21 cellular contexts compared by ENCODE assay signal in the genomic region with DNA sequence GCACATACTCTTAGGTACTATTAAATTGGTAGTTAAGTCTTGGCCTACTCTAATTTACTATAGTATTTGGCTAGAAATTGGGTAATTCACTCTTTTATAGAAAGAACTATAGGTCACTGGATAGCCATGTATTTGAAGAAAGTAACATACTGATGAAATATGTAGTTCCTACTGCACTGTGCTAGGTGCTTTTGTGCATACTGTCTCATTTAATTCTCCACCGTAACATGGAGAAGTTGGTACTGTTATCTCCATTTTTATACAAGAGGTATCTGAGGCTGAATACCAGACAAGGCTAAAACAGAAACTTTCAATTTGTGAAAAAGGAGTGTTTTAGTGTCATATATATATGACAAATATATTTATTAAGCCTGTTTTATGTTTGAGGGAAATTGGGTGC. TPM values are rescaled to one million over a fixed set of nuclear protein-coding genes. Genes with fewer than 3 reads are reported as not detected.
DNase-seq lines count a peak whose midpoint lies in the region; ATAC-seq, FAIRE-seq and TF ChIP-seq lines count a peak whose summit lies in the region.
"Had no signal": no experiment of that assay in that cellular context is flagged by ENCODE, and none has a peak within 500 bp of the region (broad histone marks: within the 10 kb centered on the region; RNA-seq: fewer than 3 reads in every experiment).

No MANE protein-coding gene starts in this region.

- H3K36me3 ChIP-seq in A673 (ENCODE audit: insufficient read depth, low read length, poor library complexity, severe bottlenecking) (no peaks in the 10 kb centered on the region), PC-3 (ENCODE audit: low read depth, low read length) (peaks cover 6% of the 10 kb centered on the region; the same call in 1 of the 2 replicates), endothelial cell of umbilical vein (ENCODE audit: control insufficient read depth in 2 of 2, extremely low read depth in 1 of 2, insufficient read depth in 2 of 2, low read length in 2 of 2) (no peaks in the 10 kb centered on the region), neural progenitor cell (no peaks in the 10 kb centered on the region), prostate gland (no peaks in the 10 kb centered on the region)
- H3K36me3 ChIP-seq: adrenal gland, neutrophil, suprapubic skin, vagina, WERI-Rb-1 had no signal

- H3K4me3 Mint-ChIP-seq in neural progenitor cell: no peak overlapping the region

- H3K4me2 ChIP-seq in PC-3 (ENCODE audit: low read length) (peak overlapping the region; percentile 31; the same call in 1 of the 2 replicates), endothelial cell of umbilical vein (ENCODE audit: insufficient read depth, low read length) (peak overlapping the region; percentile 81), neural progenitor cell (peak overlapping the region; percentile 29)

- H3K36me3 Mint-ChIP-seq in neural progenitor cell: peaks cover 8% of the 10 kb centered on the region

- peaks cover 15% of the 10 kb centered on the region for H3K9me3 Mint-ChIP-seq in neural progenitor cell

- DNase-seq in A673 (ENCODE audit: low spot score): no peak
- no peak for DNase-seq in PC-3
- DNase-seq in endothelial cell of umbilical vein (ENCODE audit: low read depth, low spot score): no peak
- no peak for DNase-seq in neural progenitor cell (ENCODE audit: low spot score)
- DNase-seq in prostate gland (ENCODE audit: low spot score): no peak
- DNase-seq in ecto neural progenitor cell (ENCODE audit: low spot score): no peak
- no peak for DNase-seq in OCI-M2 (lab: John Stamatoyannopoulos, UW; ENCODE audit: unreplicated experiment)
- DNase-seq: activated gamma-delta T cell, dorsolateral prefrontal cortex, erythroblast, NCI-H1694, NCI-H69, right cardiac atrium, Right ventricle myocardium superior, WERI-Rb-1 had no signal

- 97% methylated on average over 1 of the region's 1 CpG for WGBS in prostate gland

- H3K27ac Mint-ChIP-seq in neural progenitor cell: no peak overlapping the region

- peaks cover 9% of the 10 kb centered on the region for H3K9me3 ChIP-seq in A673 (ENCODE audit: low read depth, low read length, poor library complexity, severe bottlenecking)
- H3K9me3 ChIP-seq in PC-3 (ENCODE audit: low read length): no peaks in the 10 kb centered on the region
- no peaks in the 10 kb centered on the region for H3K9me3 ChIP-seq in endothelial cell of umbilical vein (replicated peaks; ENCODE audit: control insufficient read depth, insufficient read depth, low read length)
- H3K9me3 ChIP-seq in neural progenitor cell (ENCODE audit: low read depth): no peaks in the 10 kb centered on the region
- no peaks in the 10 kb centered on the region for H3K9me3 ChIP-seq in prostate gland
- H3K9me3 ChIP-seq: adrenal gland, neutrophil, suprapubic skin, vagina had no signal

- no peak for TF ChIP-seq CTCF in A673 (conservative IDR thresholded peaks at IDR 0.05; ENCODE audit: low read depth, low read length)
- no peak for TF ChIP-seq CTCF in PC-3 (conservative IDR thresholded peaks at IDR 0.05; ENCODE audit: low read depth, low read length)
- no peak for TF ChIP-seq CTCF in endothelial cell of umbilical vein (IDR thresholded peaks at IDR 0.05; ENCODE audit: extremely low read depth in 1 of 2, insufficient read depth in 1 of 2, low read depth in 1 of 2, low read length in 2 of 2)
- no peak for TF ChIP-seq CTCF in neural progenitor cell (IDR thresholded peaks at IDR 0.05)
- no peak for TF ChIP-seq CTCF in prostate gland (IDR thresholded peaks at IDR 0.05)

- dilution Hi-C loops in endothelial cell of umbilical vein (cut with MboI; ENCODE audit: extremely low pct_ligation_motif_present, low sequenced_read_pairs): no loop called here

- H3K27me3 ChIP-seq in A673 (replicated peaks; ENCODE audit: insufficient read depth, low read depth, low read length, poor library complexity) (no peaks in the 10 kb centered on the region), PC-3 (ENCODE audit: low read length) (no peaks in the 10 kb centered on the region), endothelial cell of umbilical vein (ENCODE audit: control insufficient read depth in 2 of 2, insufficient read depth in 2 of 2, low read length in 2 of 2) (no peaks in the 10 kb centered on the region), neural progenitor cell (no peaks in the 10 kb centered on the region), prostate gland (replicated peaks; ENCODE audit: insufficient read depth) (no peaks in the 10 kb centered on the region)
- H3K27me3 ChIP-seq: adrenal gland, dorsolateral prefrontal cortex, suprapubic skin, vagina had no signal

- H3K27ac ChIP-seq in A673 (ENCODE audit: low read depth, low read length, poor library complexity, severe bottlenecking): peak overlapping the region; percentile 13
- peak overlapping the region; percentile 64 for H3K27ac ChIP-seq in PC-3 (ENCODE audit: low read length)
- peak overlapping the region; percentile 52 for H3K27ac ChIP-seq in endothelial cell of umbilical vein (ENCODE audit: insufficient read depth, low read depth, low read length)
- no peak overlapping the region for H3K27ac ChIP-seq in neural progenitor cell
- H3K27ac ChIP-seq in prostate gland: no peak overlapping the region
- H3K27ac ChIP-seq: adrenal gland, C4-2B, dorsolateral prefrontal cortex, neutrophil, suprapubic skin, vagina, WERI-Rb-1 had no signal

- peaks cover 37% of the 10 kb centered on the region for H3K4me1 ChIP-seq in A673 (ENCODE audit: insufficient read depth, low read length, poor library complexity, severe bottlenecking)
- peaks cover 47% of the 10 kb centered on the region for H3K4me1 ChIP-seq in PC-3 (ENCODE audit: insufficient read depth, low read length)
- peaks cover 24% of the 10 kb centered on the region for H3K4me1 ChIP-seq in endothelial cell of umbilical vein (ENCODE audit: control insufficient read depth, extremely low read depth, insufficient read depth, low read length)
- peaks cover 55% of the 10 kb centered on the region for H3K4me1 ChIP-seq in neural progenitor cell
- H3K4me1 ChIP-seq in prostate gland (replicated peaks): no peaks in the 10 kb centered on the region

- no peak for FAIRE-seq in endothelial cell of umbilical vein (lab: Jason Lieb, UNC)

- CTCF ChIA-PET in A673 (lab: Charles Lee): no interaction called here
- CTCF ChIA-PET in PC-3 (lab: Charles Lee): interaction anchor here (0.9 kb wide), 1 partner anchor 26 kb away, joined by 4 read pairs; no protein-coding TSS in a partner anchor
- CTCF ChIA-PET in endothelial cell of umbilical vein (lab: Charles Lee): interaction anchor here (0.6 to 1.8 kb wide), 2 partner anchors 371 to 406 kb away, joined by 3 to 7 read pairs; no protein-coding TSS in a partner anchor

- no peaks in the 10 kb centered on the region for H3F3A ChIP-seq in PC-3 (ENCODE audit: low read length, unreplicated experiment)
- no peaks in the 10 kb centered on the region for H3F3A ChIP-seq in neural progenitor cell (ENCODE audit: low read depth)

- H3K9me1 ChIP-seq in endothelial cell of umbilical vein (replicated peaks; ENCODE audit: control insufficient read depth, extremely low read depth, insufficient read depth, low read length): no peaks in the 10 kb centered on the region

- H2AFZ ChIP-seq in PC-3 (ENCODE audit: low read length) (no peak overlapping the region), endothelial cell of umbilical vein (ENCODE audit: low read depth, low read length) (no peak overlapping the region), neural progenitor cell (replicated peaks) (no peak overlapping the region)

- POLR2A ChIA-PET in A673 (lab: Charles Lee; ENCODE audit: low non-redundant PET): no interaction called here
- POLR2A ChIA-PET in PC-3 (lab: Charles Lee; ENCODE audit: unreplicated experiment): no interaction called here
- POLR2A ChIA-PET in endothelial cell of umbilical vein (lab: Charles Lee): no interaction called here

- peaks cover 39% of the 10 kb centered on the region for H3K4me1 Mint-ChIP-seq in neural progenitor cell

- no peak for TF ChIP-seq POLR2A in endothelial cell of umbilical vein (IDR thresholded peaks at IDR 0.05; ENCODE audit: low read depth, low read length)
- no peak for TF ChIP-seq POLR2A in prostate gland (IDR thresholded peaks at IDR 0.05)

- H3K9ac ChIP-seq in PC-3 (ENCODE audit: low read length) (0 out of 2 replicates have a peak overlapping the region, but pooled peaks have one; percentile 14), endothelial cell of umbilical vein (replicated peaks; ENCODE audit: extremely low read depth, insufficient read depth, low read length) (no peak overlapping the region), neural progenitor cell (no peak overlapping the region)

- H3K9me2 ChIP-seq in PC-3 (replicated peaks; ENCODE audit: low read length): no peaks in the 10 kb centered on the region

- BruUV-seq in A673 (replicated peaks; lab: Mats Ljungman, UMichigan): no TSS peak
- BruUV-seq in PC-3 (replicated peaks; lab: Mats Ljungman, UMichigan): no TSS peak
- no TSS peak for BruUV-seq in endothelial cell of umbilical vein (replicated peaks; lab: Mats Ljungman, UMichigan)

- H3K4me3 ChIP-seq in A673 (ENCODE audit: low read depth, low read length, poor library complexity, severe bottlenecking) (no peak overlapping the region), PC-3 (ENCODE audit: low read length) (no peak overlapping the region; the same call in 1 of the 2 replicates), endothelial cell of umbilical vein (replicated peaks in 1 of 3; ENCODE audit: insufficient read depth in 1 of 3, low read depth in 1 of 3, low read length in 3 of 3) (no peak overlapping the region), neural progenitor cell (no peak overlapping the region), prostate gland (no peak overlapping the region)
- H3K4me3 ChIP-seq: adrenal gland, dorsolateral prefrontal cortex, suprapubic skin, vagina had no signal

- H3K27me3 Mint-ChIP-seq in neural progenitor cell (ENCODE audit: insufficient read depth, low read depth): no peaks in the 10 kb centered on the region

- ATAC-seq in PC-3: no peak
- no peak for ATAC-seq in GM21576 (IDR thresholded peaks at IDR 0.05; ENCODE audit: unreplicated experiment)

- peaks cover 94% of the 10 kb centered on the region for H3K79me2 ChIP-seq in PC-3 (ENCODE audit: low read length)
- peaks cover 72% of the 10 kb centered on the region for H3K79me2 ChIP-seq in endothelial cell of umbilical vein (ENCODE audit: control insufficient read depth, insufficient read depth, low read length)
- H3K79me2 ChIP-seq in neural progenitor cell (ENCODE audit: low read depth): peaks cover 100% of the 10 kb centered on the region

- H4K20me1 ChIP-seq in PC-3 (ENCODE audit: low read length) (no peaks in the 10 kb centered on the region), endothelial cell of umbilical vein (replicated peaks; ENCODE audit: control insufficient read depth, extremely low read depth, insufficient read depth, low read length) (peaks cover 2% of the 10 kb centered on the region), neural progenitor cell (ENCODE audit: low read depth) (peaks cover 100% of the 10 kb centered on the region)

- intact Hi-C loops in A673 (cut with micrococcal nuclease; ENCODE audit: unreplicated experiment): no loop called here
- intact Hi-C loops in PC-3 (cut with micrococcal nuclease): loop anchor here (1.0 kb wide), 2 partner anchors 16 to 168 kb away; no protein-coding TSS in a partner anchor
- intact Hi-C loops in endothelial cell of umbilical vein (cut with micrococcal nuclease): loop anchor here (2.0 kb wide), 1 partner anchor 28 kb away; no protein-coding TSS in a partner anchor
- intact Hi-C loops in prostate gland (cut with DNase I): no loop called here

RNA-seq across cellular contexts. Expression of a gene that starts 29.8 kb away (rescaled TPM):
- total RNA-seq in A673 (2021) (107 and 114 TPM in 2 replicates), PC-3 (2014; rRNA removed) (37.1 and 71.8 TPM in 2 replicates), endothelial cell of umbilical vein (128 and 134 TPM in 2 replicates), neural progenitor cell (ENCODE audit: low replicate concordance) (261 and 357 TPM in 2 replicates), prostate gland (100 to 1,000 TPM; 171 to 204 TPM)
- 28.0 and 31.0 TPM in 2 replicates for polyA plus RNA-seq in endothelial cell of umbilical vein
- 24.2 and 26.6 TPM in 2 replicates for polyA plus RNA-seq in endothelial cell of umbilical vein (2011; cell fraction: cytosol; rRNA removed)
- 238 and 251 TPM in 2 replicates for polyA plus RNA-seq in endothelial cell of umbilical vein (2011; cell fraction: nucleus; rRNA removed)
- polyA plus RNA-seq in endothelial cell of umbilical vein (2012): 39.8 and 43.9 TPM in 2 replicates
- 146 and 171 TPM in 2 replicates for polyA minus RNA-seq in endothelial cell of umbilical vein
- 15.5 TPM for polyA minus RNA-seq in endothelial cell of umbilical vein (2011; cell fraction: cytosol; rRNA and poly(A)+ RNA removed)
- polyA minus RNA-seq in endothelial cell of umbilical vein (2011; cell fraction: nucleus; rRNA and poly(A)+ RNA removed): 258 and 322 TPM in 2 replicates

Comparison
In these comparisons a context has a peak if more than half of its experiments do, and no peak if none do; other contexts are left out.
1. H3K27ac ChIP-seq: peak in A673 (single experiment), PC-3 (single experiment) and endothelial cell of umbilical vein (single experiment); none in neural progenitor cell (single experiment) and prostate gland (0 of 2).
2. H3K4me2 ChIP-seq: peak in every context shown above with its lines; median percentile 81 in endothelial cell of umbilical vein; 31 in PC-3; 29 in neural progenitor cell.
3. intact Hi-C loops: an anchor here in PC-3 (1.0 kb wide) and endothelial cell of umbilical vein (2.0 kb wide); none called in A673 and prostate gland.